ENCODE assay signal across 19 cellular contexts in genomic region chr1:87451229-87451900, GRCh38.
DNase-seq lines count a peak whose midpoint lies in the region; ATAC-seq and TF ChIP-seq lines count a peak whose summit lies in the region.
"Had no signal": no experiment of that assay in that cellular context is flagged by ENCODE, and none has a peak within 500 bp of the region (broad histone marks: within the 10 kb centered on the region; RNA-seq: fewer than 3 reads in every experiment).

No MANE protein-coding gene starts in this region.

- no peak for DNase-seq in Right ventricle myocardium inferior (ENCODE audit: missing footprints)
- DNase-seq in right atrium auricular region (ENCODE audit: low spot score): no peak
- DNase-seq in fibroblast of the conjunctiva (ENCODE audit: low read depth): peak; percentile 16
- no peak for DNase-seq in AG08396 (ENCODE audit: low spot score)
- no peak for DNase-seq in activated T-cell treated with anti-CD3 and anti-CD28 coated beads for 4 hours
- no peak for DNase-seq in activated CD4-positive, alpha-beta T cell treated with anti-CD3 and anti-CD28 coated beads, Interleukin-2, amount 50 U/mL, for 48 hours
- DNase-seq: left lung, naive B cell, NCI-H2081, NCI-H748 treated with DMSO at 0.1 percent for 48 hours, SHP77, T1000 had no signal

- no peaks in the 10 kb centered on the region for H4K20me1 ChIP-seq in SU-DHL-6 (ENCODE audit: low read depth, low read length)

- H3K9me2 ChIP-seq in SU-DHL-6 (replicated peaks; ENCODE audit: insufficient read depth, low read length): no peaks in the 10 kb centered on the region

- H3F3A ChIP-seq in SU-DHL-6 (ENCODE audit: insufficient read depth): peaks cover 43% of the 10 kb centered on the region

- H3K9ac ChIP-seq in SU-DHL-6 (ENCODE audit: low read length): peak overlapping the region; percentile 69

- intact Hi-C loops in Right ventricle myocardium inferior (cut with DNase I): no loop called here

- peak overlapping the region; percentile 21 for H2AFZ ChIP-seq in SU-DHL-6 (ENCODE audit: low read depth, low read length, severe bottlenecking)

- no peak for TF ChIP-seq CTCF in right atrium auricular region (IDR thresholded peaks at IDR 0.05)
- TF ChIP-seq CTCF in SU-DHL-6 (IDR thresholded peaks at IDR 0.05; ENCODE audit: insufficient read depth, low read length, poor library complexity, severe bottlenecking): no peak

- H3K4me1 ChIP-seq in right atrium auricular region: peaks cover 0 to 14% of the 10 kb centered on the region in 2 donors
- H3K4me1 ChIP-seq in thymus (ENCODE audit: control insufficient read depth, insufficient read depth, low read length): no peaks in the 10 kb centered on the region
- H3K4me1 ChIP-seq: A549, Caco-2, left lung, prostate gland had no signal

- ATAC-seq in Right ventricle myocardium inferior: peak; percentile 71
- ATAC-seq: left lung had no signal

- no peaks in the 10 kb centered on the region for H3K79me2 ChIP-seq in SU-DHL-6 (ENCODE audit: insufficient read depth, low read length)

- H3K36me3 ChIP-seq in right atrium auricular region (no peaks in the 10 kb centered on the region), SU-DHL-6 (ENCODE audit: low read length) (no peaks in the 10 kb centered on the region), thymus (ENCODE audit: control insufficient read depth, insufficient read depth) (no peaks in the 10 kb centered on the region)
- H3K36me3 ChIP-seq: left lung, prostate gland, suprapubic skin had no signal

- peak overlapping the region; percentile 85 for H3K4me2 ChIP-seq in SU-DHL-6 (ENCODE audit: low read depth, low read length, poor library complexity, severe bottlenecking)
- H3K4me2 ChIP-seq: A549 had no signal

- H3K4me3 ChIP-seq in right atrium auricular region: no peak overlapping the region
- peak overlapping the region; percentile 62 for H3K4me3 ChIP-seq in SU-DHL-6 (ENCODE audit: insufficient read depth, low read length, poor library complexity, severe bottlenecking)
- no peak overlapping the region for H3K4me3 ChIP-seq in thymus (ENCODE audit: low read length)
- H3K4me3 ChIP-seq: A549, coronary artery, left lung, prostate gland, suprapubic skin had no signal

- no peaks in the 10 kb centered on the region for H3K27me3 ChIP-seq in right atrium auricular region
- H3K27me3 ChIP-seq in SU-DHL-6 (ENCODE audit: low read length): no peaks in the 10 kb centered on the region
- no peaks in the 10 kb centered on the region for H3K27me3 ChIP-seq in thymus (ENCODE audit: control insufficient read depth, insufficient read depth)
- H3K27me3 ChIP-seq: left lung, suprapubic skin had no signal

- no peaks in the 10 kb centered on the region for H3K9me3 ChIP-seq in right atrium auricular region
- peaks cover 5% of the 10 kb centered on the region; the same call in 1 of the 2 replicates for H3K9me3 ChIP-seq in SU-DHL-6 (ENCODE audit: insufficient read depth, low read length)
- H3K9me3 ChIP-seq in thymus (ENCODE audit: control insufficient read depth): no peaks in the 10 kb centered on the region
- H3K9me3 ChIP-seq: A549, Caco-2, left lung, prostate gland, suprapubic skin had no signal

- 95% methylated on average over 5 of the region's 5 CpGs for WGBS in thymus

- H3K27ac ChIP-seq in right atrium auricular region (no peak overlapping the region), SU-DHL-6 (ENCODE audit: low read depth, low read length) (peak overlapping the region; percentile 99), thymus (ENCODE audit: low read depth) (peak overlapping the region; percentile 4)
- H3K27ac ChIP-seq: A549, coronary artery, left lung, prostate gland, suprapubic skin had no signal

Comparison
In these comparisons a context has a peak if more than half of its experiments do, and no peak if none do; other contexts are left out.
1. H3K27ac ChIP-seq: peak in SU-DHL-6 (single experiment) and thymus (single experiment); none in right atrium auricular region (0 of 2).